8 cellular contexts compared by ENCODE assay signal in genomic region chr1:150066328-150066727, GRCh38. TPM values are rescaled to one million over a fixed set of nuclear protein-coding genes. Genes with fewer than 3 reads are reported as not detected.
A peak's percentile ranks its signal among the peaks of the same experiment; 100 is the strongest.
DNase-seq lines count a peak whose midpoint lies in the region; ATAC-seq and TF ChIP-seq lines count a peak whose summit lies in the region.

No MANE protein-coding gene starts in this region.

- H3K4me2 ChIP-seq in PC-3 (ENCODE audit: low read length) = peak overlapping the region; percentile 90

- DNase-seq in CD4-positive, alpha-beta memory T cell = no peak
- DNase-seq in PC-3 (no peak), endodermal cell (no peak), osteocyte (ENCODE audit: extremely low spot score, unreplicated experiment) (no peak), NCI-H1436 treated with DMSO at 0.1 percent for 48 hours (lab: John Stamatoyannopoulos, UW) (no peak)

- peak overlapping the region; percentile 45 to 97 (median 91) for H3K27ac Mint-ChIP-seq in CD4-positive, alpha-beta memory T cell
- H3K27ac Mint-ChIP-seq in endodermal cell (peak overlapping the region; percentile 99), osteocyte (ENCODE audit: unreplicated experiment) (peak overlapping the region; percentile 96)

- H2AFZ ChIP-seq in PC-3 (ENCODE audit: low read length) = peak overlapping the region; percentile 86

- no peaks in the 10 kb centered on the region for H3K27me3 Mint-ChIP-seq in CD4-positive, alpha-beta memory T cell
- H3K27me3 Mint-ChIP-seq in endodermal cell (ENCODE audit: insufficient read depth) (no peaks in the 10 kb centered on the region), osteocyte (ENCODE audit: unreplicated experiment) (no peaks in the 10 kb centered on the region)

- H3K9me2 ChIP-seq in PC-3 (replicated peaks; ENCODE audit: low read length) = no peaks in the 10 kb centered on the region

- no peaks in the 10 kb centered on the region for H3K9me3 ChIP-seq in CD4-positive, alpha-beta memory T cell (ENCODE audit: control insufficient read depth in 1 of 2, low read length in 2 of 2)
- H3K9me3 ChIP-seq in PC-3 (ENCODE audit: low read length) = no peaks in the 10 kb centered on the region
- H3K9me3 ChIP-seq in endodermal cell (ENCODE audit: control insufficient read depth, low read length) = no peaks in the 10 kb centered on the region

- no peak for ATAC-seq in PC-3
- no peak for ATAC-seq in GM21786 (IDR thresholded peaks at IDR 0.05; ENCODE audit: unreplicated experiment)
- ATAC-seq in GM21447 (IDR thresholded peaks at IDR 0.05; ENCODE audit: unreplicated experiment) = no peak
- no peak for ATAC-seq in HG03097 (IDR thresholded peaks at IDR 0.05; ENCODE audit: low FRiP score, unreplicated experiment)

- H4K20me1 ChIP-seq in PC-3 (ENCODE audit: low read length) = no peaks in the 10 kb centered on the region

- POLR2A ChIA-PET in CD4-positive, alpha-beta memory T cell (lab: Charles Lee; ENCODE audit: partially characterized antibody) = interaction anchor here (1.1 to 4.8 kb wide), 8 partner anchors 9 to 179 kb away, joined by 3 to 45 read pairs (median 8); partner anchors contain the start of gene PLEKHO1
- POLR2A ChIA-PET in PC-3 (lab: Charles Lee; ENCODE audit: unreplicated experiment) = interaction anchor here (0.7 kb wide), 1 partner anchor 138 kb away, joined by 4 read pairs; no protein-coding TSS in a partner anchor

- CTCF ChIA-PET in CD4-positive, alpha-beta memory T cell (lab: Charles Lee; ENCODE audit: partially characterized antibody) = interaction anchor here (0.9 to 17.3 kb wide), 3 partner anchors 98 to 147 kb away, joined by 3 to 574 read pairs (median 4); no protein-coding TSS in a partner anchor
- CTCF ChIA-PET in PC-3 (lab: Charles Lee) = no interaction called here

- H3F3A ChIP-seq in PC-3 (ENCODE audit: low read length, unreplicated experiment) = peaks cover 4% of the 10 kb centered on the region

- no TSS peak for BruUV-seq in PC-3 (replicated peaks; lab: Mats Ljungman, UMichigan)

- peak overlapping the region; percentile 70 to 88 for H3K4me3 ChIP-seq in CD4-positive, alpha-beta memory T cell (ENCODE audit: low read length in 2 of 2)
- H3K4me3 ChIP-seq in PC-3 (ENCODE audit: low read length) = peak overlapping the region; percentile 87
- peak overlapping the region; percentile 95 for H3K4me3 ChIP-seq in endodermal cell (ENCODE audit: low read length)

- H3K4me3 Mint-ChIP-seq in CD4-positive, alpha-beta memory T cell = peak overlapping the region; percentile 91 to 98 (median 96)
- H3K4me3 Mint-ChIP-seq in endodermal cell = peak overlapping the region; percentile 93
- H3K4me3 Mint-ChIP-seq in osteocyte (ENCODE audit: unreplicated experiment) = peak overlapping the region; percentile 93

- no peaks in the 10 kb centered on the region for H3K9me3 Mint-ChIP-seq in CD4-positive, alpha-beta memory T cell
- H3K9me3 Mint-ChIP-seq in endodermal cell = no peaks in the 10 kb centered on the region
- no peaks in the 10 kb centered on the region for H3K9me3 Mint-ChIP-seq in osteocyte (ENCODE audit: unreplicated experiment)

- H3K27me3 ChIP-seq in CD4-positive, alpha-beta memory T cell (ENCODE audit: insufficient read depth, low read length) = no peaks in the 10 kb centered on the region
- no peaks in the 10 kb centered on the region for H3K27me3 ChIP-seq in PC-3 (ENCODE audit: low read length)
- no peaks in the 10 kb centered on the region for H3K27me3 ChIP-seq in endodermal cell (ENCODE audit: control insufficient read depth, insufficient read depth, low read length, poor library complexity, severe bottlenecking)

- H3K27ac ChIP-seq in CD4-positive, alpha-beta memory T cell (ENCODE audit: low read depth, low read length) = peak overlapping the region; percentile 65
- peak overlapping the region; percentile 83 for H3K27ac ChIP-seq in PC-3 (ENCODE audit: low read length)
- peak overlapping the region; percentile 99 for H3K27ac ChIP-seq in endodermal cell (ENCODE audit: low read depth, low read length)

- peaks cover 30% of the 10 kb centered on the region for H3K4me1 ChIP-seq in CD4-positive, alpha-beta memory T cell (ENCODE audit: insufficient read depth, low read length)
- H3K4me1 ChIP-seq in PC-3 (ENCODE audit: insufficient read depth, low read length) (peaks cover 30% of the 10 kb centered on the region), endodermal cell (ENCODE audit: control insufficient read depth, insufficient read depth, low read length) (no peaks in the 10 kb centered on the region)

- H3K36me3 Mint-ChIP-seq in CD4-positive, alpha-beta memory T cell = peaks cover 6 to 19% of the 10 kb centered on the region in 2 donors
- H3K36me3 Mint-ChIP-seq in endodermal cell (ENCODE audit: low read depth) = peaks cover 15% of the 10 kb centered on the region
- H3K36me3 Mint-ChIP-seq in osteocyte (ENCODE audit: unreplicated experiment) = no peaks in the 10 kb centered on the region

- peaks cover 27 to 42% (median 35%) of the 10 kb centered on the region in 4 donors for H3K4me1 Mint-ChIP-seq in CD4-positive, alpha-beta memory T cell
- peaks cover 15% of the 10 kb centered on the region for H3K4me1 Mint-ChIP-seq in endodermal cell
- peaks cover 31% of the 10 kb centered on the region for H3K4me1 Mint-ChIP-seq in osteocyte (ENCODE audit: unreplicated experiment)

- peaks cover 40% of the 10 kb centered on the region for H3K79me2 ChIP-seq in PC-3 (ENCODE audit: low read length)

- no peak for TF ChIP-seq CTCF in PC-3 (conservative IDR thresholded peaks at IDR 0.05; ENCODE audit: low read depth, low read length)
- no peak for TF ChIP-seq CTCF in endodermal cell (conservative IDR thresholded peaks at IDR 0.05)
- TF ChIP-seq CTCF in osteocyte (IDR thresholded peaks at IDR 0.05) = no peak

- peak overlapping the region; percentile 87 for H3K9ac ChIP-seq in PC-3 (ENCODE audit: low read length)
- H3K9ac ChIP-seq in endodermal cell (ENCODE audit: extremely low read depth, low read length, poor library complexity, severe bottlenecking) = peak overlapping the region; percentile 94

- H3K36me3 ChIP-seq in CD4-positive, alpha-beta memory T cell (ENCODE audit: insufficient read depth, low read length) = no peaks in the 10 kb centered on the region
- no peaks in the 10 kb centered on the region for H3K36me3 ChIP-seq in PC-3 (ENCODE audit: low read depth, low read length)
- H3K36me3 ChIP-seq in endodermal cell (ENCODE audit: control insufficient read depth, insufficient read depth, low read length) = peaks cover 16% of the 10 kb centered on the region

- intact Hi-C loops in CD4-positive, alpha-beta memory T cell (cut with micrococcal nuclease) = no loop called here
- intact Hi-C loops in PC-3 (cut with micrococcal nuclease) = no loop called here

RNA-seq across cellular contexts. Expression of gene VPS45, which starts 1.2 kb away (rescaled TPM):
- total RNA-seq in CD4-positive, alpha-beta memory T cell = 10 to 100 TPM; 32.1 to 38.5 TPM
- 10 to 100 TPM; 25.1 to 36.7 TPM for polyA plus RNA-seq in CD4-positive, alpha-beta memory T cell
- 39.5 and 47.8 TPM in 2 replicates for total RNA-seq in PC-3 (2014; rRNA removed)
- total RNA-seq in endodermal cell = 10 to 100 TPM; 32.6 to 35.0 TPM
- polyA plus RNA-seq in endodermal cell (2013, experiment 1 of 2) = 48.8 TPM
- polyA plus RNA-seq in endodermal cell (2013, experiment 2 of 2) = 48.3 TPM
- 37.0 and 43.6 TPM in 2 replicates for total RNA-seq in osteocyte

RNA-seq across cellular contexts. Expression of gene OTUD7B, which starts 55.8 kb away (rescaled TPM):
- total RNA-seq in CD4-positive, alpha-beta memory T cell = 10 to 100 TPM; 15.3 to 17.6 TPM
- polyA plus RNA-seq in CD4-positive, alpha-beta memory T cell = 1 to 10 TPM in 1 of 2 donors, under 1 TPM in 1; 0.27 to 2.8 TPM
- 11.5 and 14.6 TPM in 2 replicates for total RNA-seq in PC-3 (2014; rRNA removed)
- 10 to 100 TPM; 26.6 to 31.1 TPM for total RNA-seq in endodermal cell
- 8.6 TPM for polyA plus RNA-seq in endodermal cell (2013, experiment 1 of 2)
- 8.3 TPM for polyA plus RNA-seq in endodermal cell (2013, experiment 2 of 2)
- 25.1 and 26.2 TPM in 2 replicates for total RNA-seq in osteocyte
